ENCODE assay signal across 11 cellular contexts in the genomic region with DNA sequence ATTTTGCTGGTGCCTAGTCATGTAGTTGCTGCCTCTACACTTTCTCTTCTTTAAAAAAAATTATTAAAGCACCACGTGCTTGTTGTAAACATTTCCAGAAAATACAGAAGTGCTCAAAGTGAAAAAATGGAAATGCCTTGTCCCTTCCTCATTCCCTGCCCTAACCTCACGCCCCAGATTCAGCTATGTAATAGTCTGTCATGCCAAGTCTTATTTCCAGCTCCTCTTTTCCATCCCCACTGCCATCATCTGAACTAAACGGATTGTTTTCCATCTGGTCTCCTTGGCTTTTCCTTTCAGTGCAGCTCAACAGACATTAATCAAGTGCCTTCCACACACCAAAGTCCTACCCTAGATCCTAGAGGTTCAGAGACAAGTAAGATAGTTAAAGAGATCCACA. TPM values are rescaled to one million over a fixed set of nuclear protein-coding genes. Genes with fewer than 3 reads are reported as not detected.
DNase-seq lines count a peak whose midpoint lies in the region; ATAC-seq and TF ChIP-seq lines count a peak whose summit lies in the region.
"Had no signal": no experiment of that assay in that cellular context is flagged by ENCODE, and none has a peak within 500 bp of the region (broad histone marks: within the 10 kb centered on the region; RNA-seq: fewer than 3 reads in every experiment).

No MANE protein-coding gene starts in this region.

- intact Hi-C loops in body of pancreas (cut with DNase I), result no loop called here

- H3K4me1 ChIP-seq in body of pancreas, result no peaks in the 10 kb centered on the region

- TF ChIP-seq POLR2A in body of pancreas (IDR thresholded peaks at IDR 0.05), result no peak

- H3K27me3 ChIP-seq in body of pancreas, result no peaks in the 10 kb centered on the region

- H3K4me1 Mint-ChIP-seq in stimulated activated naive B cell treated with anti-CD40 and anti-IgM and Interleukin-4, amounts not matched to agents 10 μg/mL and 1 μg/mL and 100 μg/mL, for 72 hours, result peaks cover 5 to 6% of the 10 kb centered on the region in 2 donors

- peak overlapping the region in 1 of 4 donors; percentile 34 for H3K27ac ChIP-seq in body of pancreas

- H3K36me3 ChIP-seq in body of pancreas (replicated peaks in 1 of 2; ENCODE audit: insufficient read depth in 1 of 2, low read depth in 2 of 2), result no peaks in the 10 kb centered on the region

- DNase-seq in GM04503 (ENCODE audit: low read depth) (peak; percentile 47), body of pancreas (peak in 1 of 4 donors; percentile 24), left lobe of liver (ENCODE audit: low spot score) (no peak), NCI-H2107 treated with DMSO at 0.1 percent for 48 hours (lab: John Stamatoyannopoulos, UW; ENCODE audit: unreplicated experiment) (no peak)
- no peak for DNase-seq in stimulated activated naive B cell treated with anti-CD40 and anti-IgM and Interleukin-4, amounts not matched to agents 10 μg/mL and 1 μg/mL and 100 μg/mL, for 72 hours
- DNase-seq in activated CD4-positive, alpha-beta T cell treated with anti-CD3 and anti-CD28 coated beads, Interleukin-2, amount 50 U/mL, for 4 hours, result no peak
- no peak for DNase-seq in stimulated activated naive CD4-positive, alpha-beta T cell treated with Interleukin-2 at 50 U/mL for 16 hours (lab: John Stamatoyannopoulos, UW)
- DNase-seq: cerebellar nuclear complex, NCI-H2227 treated with DMSO at 0.1 percent for 48 hours had no signal

- H3K4me3 Mint-ChIP-seq in stimulated activated naive B cell treated with anti-CD40 and anti-IgM and Interleukin-4, amounts not matched to agents 10 μg/mL and 1 μg/mL and 100 μg/mL, for 72 hours, result no peak overlapping the region
- H3K4me3 Mint-ChIP-seq: activated T-helper 1 cell treated with anti-CD3 and anti-CD28 coated beads, Interleukin-12 subunit alpha, Interleukin-12 subunit beta, Interleukin-2, Interleukin-4 antibody, amounts not matched to agents 30 ng/mL and 10 ng/mL and 1 ng/mL, durations not matched to agents 14 hours and 24 hours and 36 hours had no signal

- peak overlapping the region; percentile 25 for H3K27ac Mint-ChIP-seq in stimulated activated naive B cell treated with anti-CD40 and anti-IgM and Interleukin-4, amounts not matched to agents 10 μg/mL and 1 μg/mL and 100 μg/mL, for 72 hours
- H3K27ac Mint-ChIP-seq: activated T-helper 1 cell treated with anti-CD3 and anti-CD28 coated beads, Interleukin-12 subunit alpha, Interleukin-12 subunit beta, Interleukin-2, Interleukin-4 antibody, amounts not matched to agents 30 ng/mL and 10 ng/mL and 1 ng/mL, durations not matched to agents 14 hours and 24 hours and 36 hours had no signal

- no peaks in the 10 kb centered on the region for H3K27me3 Mint-ChIP-seq in stimulated activated naive B cell treated with anti-CD40 and anti-IgM and Interleukin-4, amounts not matched to agents 10 μg/mL and 1 μg/mL and 100 μg/mL, for 72 hours

- TF ChIP-seq CTCF in body of pancreas (IDR thresholded peaks at IDR 0.05), result no peak

- ATAC-seq in body of pancreas (peak; percentile 53), left lobe of liver (peak; percentile 18), HG03354 (IDR thresholded peaks at IDR 0.05; ENCODE audit: poor library complexity, severe bottlenecking, unreplicated experiment) (no peak)
- no peak for ATAC-seq in stimulated activated naive B cell treated with anti-CD40 and anti-IgM and Interleukin-4, amounts not matched to agents 10 μg/mL and 1 μg/mL and 100 μg/mL, for 72 hours (replicated peaks)

- no peaks in the 10 kb centered on the region for H3K9me3 Mint-ChIP-seq in stimulated activated naive B cell treated with anti-CD40 and anti-IgM and Interleukin-4, amounts not matched to agents 10 μg/mL and 1 μg/mL and 100 μg/mL, for 72 hours
- H3K9me3 Mint-ChIP-seq: activated T-helper 1 cell treated with anti-CD3 and anti-CD28 coated beads, Interleukin-12 subunit alpha, Interleukin-12 subunit beta, Interleukin-2, Interleukin-4 antibody, amounts not matched to agents 30 ng/mL and 10 ng/mL and 1 ng/mL, durations not matched to agents 14 hours and 24 hours and 36 hours had no signal

- WGBS in body of pancreas, 2 donors, result 40 to 52% methylated on average over 3 of the region's 3 CpGs

- H3K4me3 ChIP-seq in body of pancreas, result no peak overlapping the region

- H3K9me3 ChIP-seq in body of pancreas, result no peaks in the 10 kb centered on the region

- no peaks in the 10 kb centered on the region for H3K36me3 Mint-ChIP-seq in stimulated activated naive B cell treated with anti-CD40 and anti-IgM and Interleukin-4, amounts not matched to agents 10 μg/mL and 1 μg/mL and 100 μg/mL, for 72 hours

RNA-seq across cellular contexts. Expression of a gene that starts 15.5 kb away (rescaled TPM):
- total RNA-seq in body of pancreas (1 to 10 TPM; 5.7 to 9.6 TPM), left lobe of liver (1.4 TPM)

RNA-seq across cellular contexts. Expression of a gene that starts 20.5 kb away (rescaled TPM):
- 10 to 100 TPM; 79.6 to 92.9 TPM for total RNA-seq in body of pancreas
- 10.9 TPM for total RNA-seq in left lobe of liver

Comparison
In these comparisons a context has a peak if more than half of its experiments do, and no peak if none do; other contexts are left out.
1. ATAC-seq: peak in body of pancreas (single experiment) and left lobe of liver (single experiment); none in stimulated activated naive B cell treated with anti-CD40 and anti-IgM and Interleukin-4, amounts not matched to agents 10 μg/mL and 1 μg/mL and 100 μg/mL, for 72 hours (0 of 2) and HG03354 (single experiment).